In the genomic region with DNA sequence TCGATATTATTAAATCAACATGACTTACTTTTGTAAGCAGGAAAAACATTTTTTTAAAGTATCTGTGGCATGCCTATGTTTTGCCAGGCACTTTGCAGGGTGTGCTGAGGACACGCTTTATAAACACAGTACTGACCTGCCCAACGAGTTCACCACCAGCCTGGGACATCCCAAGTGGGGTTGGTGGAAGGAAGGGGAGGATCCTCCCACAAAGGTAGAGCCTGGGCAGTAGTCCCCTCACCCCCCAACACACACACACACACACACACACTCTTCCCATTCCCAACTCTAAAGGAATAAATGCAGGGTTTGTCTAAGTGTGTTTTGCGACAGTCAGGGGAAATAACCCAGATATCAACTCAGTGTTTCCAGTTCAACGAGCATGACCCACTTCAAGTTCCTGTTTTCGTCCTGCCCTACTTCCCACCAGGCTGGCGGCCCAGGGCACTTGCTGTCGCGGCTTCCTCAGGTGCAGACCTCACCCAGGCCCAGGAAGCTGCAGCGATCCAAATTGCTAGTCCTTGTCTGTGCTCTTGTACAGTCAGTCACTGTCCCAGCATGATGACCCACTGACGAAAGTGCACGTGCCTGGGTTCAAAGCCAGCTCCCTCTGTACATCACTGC, we compare ENCODE assay signal across 9 cellular contexts. TPM values are rescaled to one million over a fixed set of nuclear protein-coding genes. Genes with fewer than 3 reads are reported as not detected.
DNase-seq lines count a peak whose midpoint lies in the region; ATAC-seq and TF ChIP-seq lines count a peak whose summit lies in the region.
"Had no signal": no experiment of that assay in that cellular context is flagged by ENCODE, and none has a peak within 500 bp of the region (broad histone marks: within the 10 kb centered on the region; RNA-seq: fewer than 3 reads in every experiment).

No MANE protein-coding gene starts in this region.

- CTCF ChIA-PET in activated CD8-positive, alpha-beta memory T cell treated with anti-CD3 and anti-CD28 coated beads, Interleukin-2, amount 10 ng/mL, durations not matched to agents 7 days and 5 days (lab: Charles Lee), result interaction anchor here (1.0 to 2.2 kb wide), 4 partner anchors 24 to 171 kb away, joined by 4 to 9 read pairs (median 6); no protein-coding TSS in a partner anchor

- peak overlapping the region; percentile 86 for H3K4me3 Mint-ChIP-seq in activated CD8-positive, alpha-beta memory T cell treated with anti-CD3 and anti-CD28 coated beads, Interleukin-2, amount 10 ng/mL, durations not matched to agents 7 days and 5 days
- H3K4me3 Mint-ChIP-seq in glutamatergic neuron (ENCODE audit: unreplicated experiment), result peak overlapping the region; percentile 42

- DNase-seq in DMS79 (lab: John Stamatoyannopoulos, UW), result peak; percentile 49
- peak; percentile 46 for DNase-seq in NCI-H345 (lab: John Stamatoyannopoulos, UW)
- DNase-seq in activated CD8-positive, alpha-beta memory T cell treated with anti-CD3 and anti-CD28 coated beads, Interleukin-2, amount 10 ng/mL, durations not matched to agents 7 days and 5 days, result peak; percentile 54
- no peak for DNase-seq in glutamatergic neuron
- peak; percentile 68 for DNase-seq in stimulated activated CD4-positive, alpha-beta T cell treated with anti-CD3 and anti-CD28 coated beads, Interleukin-15, amount 100 ng/mL, for 24 hours
- DNase-seq in A172 (ENCODE audit: low spot score), result no peak

- peaks cover 23% of the 10 kb centered on the region for H3K36me3 Mint-ChIP-seq in activated CD8-positive, alpha-beta memory T cell treated with anti-CD3 and anti-CD28 coated beads, Interleukin-2, amount 10 ng/mL, durations not matched to agents 7 days and 5 days
- no peaks in the 10 kb centered on the region for H3K36me3 Mint-ChIP-seq in glutamatergic neuron (ENCODE audit: unreplicated experiment)

- ATAC-seq in activated CD8-positive, alpha-beta memory T cell treated with anti-CD3 and anti-CD28 coated beads, Interleukin-2, amount 10 ng/mL, durations not matched to agents 7 days and 5 days, result no peak
- ATAC-seq in HG02938 (IDR thresholded peaks at IDR 0.05; ENCODE audit: unreplicated experiment) (no peak), GM21717 (IDR thresholded peaks at IDR 0.05; ENCODE audit: unreplicated experiment) (no peak)
- ATAC-seq: HCT116 had no signal

- no peaks in the 10 kb centered on the region for H3K27me3 Mint-ChIP-seq in activated CD8-positive, alpha-beta memory T cell treated with anti-CD3 and anti-CD28 coated beads, Interleukin-2, amount 10 ng/mL, durations not matched to agents 7 days and 5 days
- peaks cover 12% of the 10 kb centered on the region for H3K27me3 Mint-ChIP-seq in glutamatergic neuron (ENCODE audit: unreplicated experiment)

- no peak for TF ChIP-seq CTCF in glutamatergic neuron (IDR thresholded peaks at IDR 0.05; ENCODE audit: partially characterized antibody, unreplicated experiment)

- H3K9me3 Mint-ChIP-seq in activated CD8-positive, alpha-beta memory T cell treated with anti-CD3 and anti-CD28 coated beads, Interleukin-2, amount 10 ng/mL, durations not matched to agents 7 days and 5 days (ENCODE audit: low read depth), result no peaks in the 10 kb centered on the region
- peaks cover 12% of the 10 kb centered on the region for H3K9me3 Mint-ChIP-seq in glutamatergic neuron (ENCODE audit: unreplicated experiment)

- peaks cover 44% of the 10 kb centered on the region for H3K4me1 Mint-ChIP-seq in activated CD8-positive, alpha-beta memory T cell treated with anti-CD3 and anti-CD28 coated beads, Interleukin-2, amount 10 ng/mL, durations not matched to agents 7 days and 5 days
- peaks cover 25% of the 10 kb centered on the region for H3K4me1 Mint-ChIP-seq in glutamatergic neuron (ENCODE audit: low read depth, unreplicated experiment)

- peak overlapping the region; percentile 70 for H3K27ac Mint-ChIP-seq in activated CD8-positive, alpha-beta memory T cell treated with anti-CD3 and anti-CD28 coated beads, Interleukin-2, amount 10 ng/mL, durations not matched to agents 7 days and 5 days
- no peak overlapping the region for H3K27ac Mint-ChIP-seq in glutamatergic neuron (ENCODE audit: unreplicated experiment)

RNA-seq across cellular contexts. Expression of gene CERK, which starts 3.1 kb away (rescaled TPM):
- 10 to 100 TPM; 53.3 to 59.7 TPM for total RNA-seq in activated CD8-positive, alpha-beta memory T cell treated with anti-CD3 and anti-CD28 coated beads, Interleukin-2, amount 10 ng/mL, durations not matched to agents 7 days and 5 days
- total RNA-seq in glutamatergic neuron (ENCODE audit: unreplicated experiment), result 145 TPM
- total RNA-seq in A172 (2014; rRNA removed; shearing (Covaris generic)), result 33.8 and 34.9 TPM in 2 replicates

RNA-seq across cellular contexts. Expression of gene TBC1D22A, which starts 27.5 kb away (rescaled TPM):
- 10 to 100 TPM; 32.6 to 44.9 TPM for total RNA-seq in activated CD8-positive, alpha-beta memory T cell treated with anti-CD3 and anti-CD28 coated beads, Interleukin-2, amount 10 ng/mL, durations not matched to agents 7 days and 5 days
- 23.0 TPM for total RNA-seq in glutamatergic neuron (ENCODE audit: unreplicated experiment)
- total RNA-seq in A172 (2014; rRNA removed; shearing (Covaris generic)), result 7.3 and 7.9 TPM in 2 replicates

Comparison
In these comparisons a context has a peak if more than half of its experiments do, and no peak if none do; other contexts are left out.
1. DNase-seq: peak in DMS79 (single experiment), NCI-H345 (single experiment), activated CD8-positive, alpha-beta memory T cell treated with anti-CD3 and anti-CD28 coated beads, Interleukin-2, amount 10 ng/mL, durations not matched to agents 7 days and 5 days (single experiment) and stimulated activated CD4-positive, alpha-beta T cell treated with anti-CD3 and anti-CD28 coated beads, Interleukin-15, amount 100 ng/mL, for 24 hours (single experiment); none in glutamatergic neuron (single experiment) and A172 (single experiment).